ENCODE assay signal across 8 cellular contexts in the genomic region with DNA sequence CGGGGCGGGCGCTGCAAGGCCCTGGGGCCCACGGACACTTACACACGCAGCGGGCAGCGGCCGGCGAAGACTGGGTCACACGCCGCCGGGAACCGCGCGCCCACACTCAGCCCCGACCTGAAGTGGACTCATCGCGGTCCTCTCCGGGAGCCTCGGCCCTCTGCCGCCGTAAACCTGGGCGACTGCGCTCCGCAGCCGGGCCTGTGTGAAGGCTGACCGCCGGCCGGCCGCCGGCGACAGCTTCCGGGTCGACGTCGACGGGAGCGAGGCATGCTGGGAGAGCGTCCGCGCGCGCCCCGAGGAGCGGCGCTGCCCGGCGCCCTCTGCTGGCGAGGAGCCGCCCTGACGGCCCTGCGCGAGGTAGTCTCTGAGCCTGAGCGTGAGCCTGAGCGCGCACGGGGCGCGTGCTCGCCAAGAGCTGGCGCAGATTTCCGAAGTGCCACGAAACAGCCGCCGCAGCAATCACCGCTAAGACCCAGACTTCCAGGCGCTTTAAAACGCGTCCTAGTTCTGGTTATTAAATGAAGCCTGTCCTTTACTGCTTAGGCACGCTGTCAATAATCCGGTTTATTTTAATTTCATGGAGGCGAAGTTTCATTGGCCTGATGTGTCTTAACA. TPM values are rescaled to one million over a fixed set of nuclear protein-coding genes. Genes with fewer than 3 reads are reported as not detected.
A peak's percentile ranks its signal among the peaks of the same experiment; 100 is the strongest.
DNase-seq lines count a peak whose midpoint lies in the region; ATAC-seq and TF ChIP-seq lines count a peak whose summit lies in the region.

A gene with protein sequence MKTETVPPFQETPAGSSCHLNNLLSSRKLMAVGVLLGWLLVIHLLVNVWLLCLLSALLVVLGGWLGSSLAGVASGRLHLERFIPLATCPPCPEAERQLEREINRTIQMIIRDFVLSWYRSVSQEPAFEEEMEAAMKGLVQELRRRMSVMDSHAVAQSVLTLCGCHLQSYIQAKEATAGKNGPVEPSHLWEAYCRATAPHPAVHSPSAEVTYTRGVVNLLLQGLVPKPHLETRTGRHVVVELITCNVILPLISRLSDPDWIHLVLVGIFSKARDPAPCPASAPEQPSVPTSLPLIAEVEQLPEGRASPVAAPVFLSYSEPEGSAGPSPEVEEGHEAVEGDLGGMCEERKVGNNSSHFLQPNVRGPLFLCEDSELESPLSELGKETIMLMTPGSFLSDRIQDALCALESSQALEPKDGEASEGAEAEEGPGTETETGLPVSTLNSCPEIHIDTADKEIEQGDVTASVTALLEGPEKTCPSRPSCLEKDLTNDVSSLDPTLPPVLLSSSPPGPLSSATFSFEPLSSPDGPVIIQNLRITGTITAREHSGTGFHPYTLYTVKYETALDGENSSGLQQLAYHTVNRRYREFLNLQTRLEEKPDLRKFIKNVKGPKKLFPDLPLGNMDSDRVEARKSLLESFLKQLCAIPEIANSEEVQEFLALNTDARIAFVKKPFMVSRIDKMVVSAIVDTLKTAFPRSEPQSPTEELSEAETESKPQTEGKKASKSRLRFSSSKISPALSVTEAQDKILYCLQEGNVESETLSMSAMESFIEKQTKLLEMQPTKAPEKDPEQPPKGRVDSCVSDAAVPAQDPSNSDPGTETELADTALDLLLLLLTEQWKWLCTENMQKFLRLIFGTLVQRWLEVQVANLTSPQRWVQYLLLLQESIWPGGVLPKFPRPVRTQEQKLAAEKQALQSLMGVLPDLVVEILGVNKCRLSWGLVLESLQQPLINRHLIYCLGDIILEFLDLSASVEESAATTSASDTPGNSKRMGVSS (minus strand): TSS at position 242 of the 618 bp plus-strand sequence. CDS start 540 bp downstream, outside the sequence.

- WGBS in right cardiac atrium, result under 1% methylated on average over 72 of the region's 72 CpGs

- ATAC-seq in GM18498 (IDR thresholded peaks at IDR 0.05; ENCODE audit: unreplicated experiment), result peak; percentile 99
- peak; percentile 99 for ATAC-seq in HG02852 (IDR thresholded peaks at IDR 0.05; ENCODE audit: unreplicated experiment)
- ATAC-seq in right cardiac atrium, result peak; percentile 99

- intact Hi-C loops in T-helper 2 cell treated with Interferon-gamma antibody and Interleukin-4, amounts not matched to agents 100 ng/mL and 5 ng/mL, for 36 hours (cut with micrococcal nuclease), result loop anchor here (2.0 to 5.0 kb wide), 5 partner anchors 484 to 1022 kb away; a partner anchor contains a TSS
- intact Hi-C loops in right cardiac atrium (cut with DNase I), result no loop called here
- intact Hi-C loops in uterus (cut with DNase I; ENCODE audit: low total_unique reads), result no loop called here

- no peaks in the 10 kb centered on the region for H3K27me3 ChIP-seq in right cardiac atrium (ENCODE audit: control insufficient read depth, insufficient read depth)
- H3K27me3 ChIP-seq in uterus, result no peaks in the 10 kb centered on the region

- H3K4me1 ChIP-seq in right cardiac atrium (ENCODE audit: control insufficient read depth, insufficient read depth, low read length), result peaks cover 16% of the 10 kb centered on the region
- H3K4me1 ChIP-seq in uterus, result no peaks in the 10 kb centered on the region

- H3K4me3 ChIP-seq in right cardiac atrium (ENCODE audit: low read length), result peak within 1 kb of the TSS; percentile 98
- H3K4me3 ChIP-seq in uterus, result peak within 1 kb of the TSS; percentile 55 to 64

- TF ChIP-seq POLR2A in uterus (IDR thresholded peaks at IDR 0.05), result peak; percentile 74 to 93

- peak; percentile 91 to 99 (median 98) for TF ChIP-seq CTCF in uterus (IDR thresholded peaks at IDR 0.05)

- DNase-seq in NCI-H1436 treated with DMSO at 0.1 percent for 48 hours (lab: John Stamatoyannopoulos, UW) (peak; percentile 44), anterior cingulate cortex (lab: John Stamatoyannopoulos, UW) (peak; percentile 34 to 93 (median 86)), right cardiac atrium (peak; percentile 93 to 98 (median 98)), putamen (ENCODE audit: low spot score) (peak; percentile 90), uterus (peak; percentile 87 to 95)

- H3K36me3 ChIP-seq in uterus, result no peaks in the 10 kb centered on the region

- H3K27ac ChIP-seq in right cardiac atrium (ENCODE audit: low read length) (peak within 1 kb of the TSS; percentile 94), uterus (peak within 1 kb of the TSS; percentile 71 to 81)

- H3K9me3 ChIP-seq in right cardiac atrium (ENCODE audit: control insufficient read depth, low read length), result no peaks in the 10 kb centered on the region
- H3K9me3 ChIP-seq in uterus, result no peaks in the 10 kb centered on the region

RNA-seq across cellular contexts. Expression of the gene that starts here (rescaled TPM):
- 49.3 and 49.7 TPM in 2 replicates for total RNA-seq in T-helper 2 cell treated with Interferon-gamma antibody and Interleukin-4, amounts not matched to agents 100 ng/mL and 5 ng/mL, for 36 hours
- total RNA-seq in right cardiac atrium (10 to 100 TPM; 39.0 to 59.5 (median 50.1) TPM), uterus (100 to 1,000 TPM in 1 of 4 donors, 10 to 100 TPM in 3; 24.4 to 226 (median 82.3) TPM)
- 17.3 TPM for polyA plus RNA-seq in right cardiac atrium

Comparison
In these comparisons a context has a peak if more than half of its experiments do, and no peak if none do; other contexts are left out.
1. Peak in every context shown above with its lines: DNase-seq, ATAC-seq, H3K4me3 ChIP-seq and H3K27ac ChIP-seq.
2. DNase-seq: peak in every context shown above with its lines; median percentile 98 in right cardiac atrium; 91 in uterus; 90 in putamen; 86 in anterior cingulate cortex; 44 in NCI-H1436 treated with DMSO at 0.1 percent for 48 hours.